In the genomic region with DNA sequence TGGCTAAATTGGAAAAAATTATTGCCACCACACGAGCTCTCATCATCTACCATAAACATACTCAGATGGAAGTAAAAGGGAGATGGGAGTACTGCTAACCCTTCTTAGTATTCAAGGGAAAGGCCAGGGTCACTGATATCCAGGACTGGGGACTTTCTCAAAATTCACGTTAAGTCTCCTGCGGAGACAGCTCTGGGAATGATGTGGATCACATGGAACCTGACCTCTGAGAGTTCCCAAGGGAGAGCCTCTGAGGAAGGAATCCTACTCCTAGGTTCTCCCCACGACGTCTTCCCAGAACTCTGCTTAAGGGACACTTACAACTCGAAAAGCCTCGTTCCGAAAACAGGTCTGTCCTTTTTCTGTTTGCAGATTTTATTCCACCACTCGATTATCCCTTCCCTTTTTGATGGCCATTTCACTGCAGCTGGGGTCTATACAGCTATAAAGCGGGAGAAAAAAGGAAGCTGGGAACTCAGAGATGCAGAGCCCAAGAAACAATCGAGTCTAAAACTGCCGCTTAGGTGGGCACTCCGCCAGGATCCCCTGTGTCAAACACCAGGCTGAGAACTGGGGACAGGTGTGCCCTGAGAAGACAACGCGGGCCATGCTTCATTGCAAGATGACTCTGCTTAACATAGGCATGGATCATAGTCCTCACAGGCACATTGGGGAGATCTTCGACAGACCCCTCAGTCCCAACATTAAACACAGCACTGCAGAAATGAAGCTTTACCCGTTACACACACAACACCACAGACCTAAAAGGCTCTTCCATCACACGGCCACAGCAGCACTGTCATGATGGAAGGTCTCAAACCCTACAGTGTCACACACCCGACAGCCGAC, we compare ENCODE assay signal across 8 cellular contexts. TPM values are rescaled to one million over a fixed set of nuclear protein-coding genes. Genes with fewer than 3 reads are reported as not detected.
DNase-seq lines count a peak whose midpoint lies in the region; ATAC-seq and TF ChIP-seq lines count a peak whose summit lies in the region.

No MANE protein-coding gene starts in this region.

- H3K4me1 ChIP-seq in BE2C (no peaks in the 10 kb centered on the region; the same call in 1 of the 2 replicates), Peyer's patch (peaks cover 0 to 19% (median 8%) of the 10 kb centered on the region in 4 donors), endocrine pancreas (ENCODE audit: control insufficient read depth, insufficient read depth, low read length) (no peaks in the 10 kb centered on the region), muscle layer of colon (ENCODE audit: insufficient read depth, low read length) (peaks cover 16% of the 10 kb centered on the region)

- no peak for TF ChIP-seq POLR2A in Peyer's patch (IDR thresholded peaks at IDR 0.05)

- DNase-seq in BE2C (peak; percentile 7), Peyer's patch (no peak), GM19240 (ENCODE audit: insufficient read length, low spot score) (no peak)

- H3K36me3 ChIP-seq in BE2C (peaks cover 23% of the 10 kb centered on the region), Peyer's patch (peaks cover 0 to 26% (median 0%) of the 10 kb centered on the region in 3 donors), endocrine pancreas (ENCODE audit: control insufficient read depth, insufficient read depth, low read length) (peaks cover 9% of the 10 kb centered on the region), muscle layer of colon (ENCODE audit: insufficient read depth, low read length) (peaks cover 22% of the 10 kb centered on the region)

- H3K27ac ChIP-seq in Peyer's patch (peak overlapping the region; percentile 49 to 75 (median 72)), muscle layer of colon (ENCODE audit: low read depth, low read length) (peak overlapping the region; percentile 61)

- TF ChIP-seq CTCF in BE2C (IDR thresholded peaks at IDR 0.05; ENCODE audit: low read depth, low read length), result no peak
- no peak for TF ChIP-seq CTCF in Peyer's patch (IDR thresholded peaks at IDR 0.05)

- ATAC-seq in GM21619 (IDR thresholded peaks at IDR 0.05; ENCODE audit: unreplicated experiment) (peak; percentile 26), HG03342 (IDR thresholded peaks at IDR 0.05; ENCODE audit: unreplicated experiment) (no peak), HG02973 (IDR thresholded peaks at IDR 0.05; ENCODE audit: unreplicated experiment) (no peak)

- H3K4me3 ChIP-seq in BE2C (ENCODE audit: low read depth, low read length), result peak overlapping the region; percentile 80
- peak overlapping the region; percentile 72 to 76 (median 74) for H3K4me3 ChIP-seq in Peyer's patch
- peak overlapping the region; percentile 75 for H3K4me3 ChIP-seq in endocrine pancreas (ENCODE audit: control insufficient read depth, insufficient read depth, low read length)
- peak overlapping the region; percentile 82 to 97 for H3K4me3 ChIP-seq in muscle layer of colon (ENCODE audit: low read depth in 1 of 2, low read length in 2 of 2)

- H3K27me3 ChIP-seq in BE2C (no peaks in the 10 kb centered on the region), Peyer's patch (no peaks in the 10 kb centered on the region), endocrine pancreas (ENCODE audit: control insufficient read depth, insufficient read depth, low read length) (no peaks in the 10 kb centered on the region), muscle layer of colon (ENCODE audit: control insufficient read depth in 1 of 2, insufficient read depth in 2 of 2, low read length in 2 of 2) (no peaks in the 10 kb centered on the region)

- H3K9ac ChIP-seq in endocrine pancreas (ENCODE audit: control insufficient read depth, insufficient read depth, low read length), result peak overlapping the region; percentile 39
- peak overlapping the region; percentile 75 for H3K9ac ChIP-seq in muscle layer of colon (ENCODE audit: low read length)

- no peaks in the 10 kb centered on the region; the same call in 1 of the 2 replicates for H3K9me3 ChIP-seq in BE2C
- peaks cover 0 to 21% (median 0%) of the 10 kb centered on the region in 4 donors for H3K9me3 ChIP-seq in Peyer's patch
- H3K9me3 ChIP-seq in endocrine pancreas (ENCODE audit: control insufficient read depth, low read length), result no peaks in the 10 kb centered on the region
- no peaks in the 10 kb centered on the region for H3K9me3 ChIP-seq in muscle layer of colon (ENCODE audit: low read length)

RNA-seq across cellular contexts. Expression of a gene that starts 0.8 kb away (rescaled TPM):
- polyA plus RNA-seq in BE2C (2012; ENCODE audit: insufficient read depth, insufficient read length, low read depth), result 5.9 TPM
- total RNA-seq in Peyer's patch, result 10 to 100 TPM in 1 of 4 donors, 1 to 10 TPM in 3; 5.3 to 18.2 (median 8.7) TPM

RNA-seq across cellular contexts. Expression of a gene that starts 20.0 kb away (rescaled TPM):
- polyA plus RNA-seq in BE2C (2012; ENCODE audit: insufficient read depth, insufficient read length, low read depth), result 10.1 TPM
- 10 to 100 TPM in 1 of 4 donors, 1 to 10 TPM in 3; 5.4 to 14.9 (median 8.5) TPM for total RNA-seq in Peyer's patch
